In the genomic region with DNA sequence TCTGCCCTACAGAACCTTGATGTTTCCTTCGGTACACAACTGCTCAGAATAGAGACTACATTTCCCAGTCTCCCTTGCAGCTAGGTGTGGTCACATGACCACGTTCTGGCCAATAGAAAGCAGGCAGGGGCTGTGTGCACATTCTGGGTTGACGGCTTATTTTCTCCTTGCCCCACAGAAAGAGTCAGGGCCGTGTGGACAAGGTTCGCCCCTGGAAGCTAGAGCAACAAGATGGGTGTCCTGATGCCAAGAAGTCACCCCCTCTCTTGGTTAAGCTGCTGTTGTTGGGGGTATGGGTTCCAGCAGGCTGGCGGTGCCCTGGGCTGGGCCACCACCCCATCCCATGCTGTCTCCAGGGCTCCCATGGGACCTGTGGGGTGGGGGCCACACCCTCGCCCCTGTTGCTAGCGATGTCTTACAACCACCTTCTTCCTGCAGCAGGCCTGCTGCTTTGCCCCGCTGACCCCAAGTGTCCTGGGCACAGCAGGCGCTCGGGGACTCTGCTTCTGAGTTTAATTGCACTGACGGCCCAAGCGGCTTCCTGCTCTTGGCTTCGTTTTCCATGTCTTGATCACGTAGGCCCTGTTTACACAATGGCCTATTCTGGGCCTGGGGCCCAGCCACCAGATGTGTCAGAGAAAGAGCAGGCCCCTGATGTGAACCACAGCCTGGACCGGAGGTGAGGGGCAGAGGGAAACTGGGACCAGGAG, we compare ENCODE assay signal across 8 cellular contexts. TPM values are rescaled to one million over a fixed set of nuclear protein-coding genes. Genes with fewer than 3 reads are reported as not detected.
DNase-seq lines count a peak whose midpoint lies in the region; ATAC-seq, FAIRE-seq and TF ChIP-seq lines count a peak whose summit lies in the region.

No MANE protein-coding gene starts in this region.

- H4K20me1 ChIP-seq in DOHH2 (ENCODE audit: control insufficient read depth, insufficient read depth, low read depth, low read length): no peaks in the 10 kb centered on the region
- no peaks in the 10 kb centered on the region for H4K20me1 ChIP-seq in keratinocyte (ENCODE audit: control insufficient read depth, extremely low read depth, insufficient read depth, low read length)

- H3K36me3 ChIP-seq in DOHH2 (ENCODE audit: control insufficient read depth, low read length) (no peaks in the 10 kb centered on the region), keratinocyte (ENCODE audit: control insufficient read depth in 2 of 2, extremely low read depth in 1 of 2, insufficient read depth in 2 of 2, low read length in 2 of 2) (no peaks in the 10 kb centered on the region)

- FAIRE-seq in keratinocyte (lab: Jason Lieb, UNC): peak; percentile 97

- H3K4me3 Mint-ChIP-seq in T-helper 17 cell: no peak overlapping the region

- H3K27me3 ChIP-seq in DOHH2 (ENCODE audit: control insufficient read depth, low read length) (no peaks in the 10 kb centered on the region), keratinocyte (ENCODE audit: control insufficient read depth, extremely low read depth, insufficient read depth, low read length) (no peaks in the 10 kb centered on the region)

- peaks cover 6% of the 10 kb centered on the region for H3K27me3 Mint-ChIP-seq in T-helper 17 cell

- H3K79me2 ChIP-seq in DOHH2 (ENCODE audit: control insufficient read depth, low read length) (no peaks in the 10 kb centered on the region), keratinocyte (ENCODE audit: control insufficient read depth, insufficient read depth, low read length) (no peaks in the 10 kb centered on the region)

- no peaks in the 10 kb centered on the region for H3F3A ChIP-seq in DOHH2 (ENCODE audit: control insufficient read depth, insufficient read depth)

- peak overlapping the region; percentile 27 for H3K4me2 ChIP-seq in DOHH2 (ENCODE audit: low read length)
- H3K4me2 ChIP-seq in keratinocyte (ENCODE audit: control insufficient read depth, extremely low read depth, insufficient read depth, low read depth, low read length): no peak overlapping the region

- dilution Hi-C loops in keratinocyte (cut with MboI; ENCODE audit: extremely low pct_ligation_motif_present, low sequenced_read_pairs): no loop called here

- no peak overlapping the region for H2AFZ ChIP-seq in keratinocyte (ENCODE audit: control insufficient read depth, low read length)

- H3K9ac ChIP-seq in keratinocyte (ENCODE audit: control insufficient read depth, extremely low read depth, insufficient read depth, low read length): no peak overlapping the region

- no peaks in the 10 kb centered on the region for H3K9me3 ChIP-seq in DOHH2 (ENCODE audit: control insufficient read depth, insufficient read depth, low read length)
- H3K9me3 ChIP-seq in T-helper 17 cell (ENCODE audit: control insufficient read depth, low read length, poor library complexity, severe bottlenecking): no peaks in the 10 kb centered on the region
- no peaks in the 10 kb centered on the region for H3K9me3 ChIP-seq in keratinocyte (ENCODE audit: control insufficient read depth, low read depth, low read length)

- TF ChIP-seq CTCF in DOHH2 (IDR thresholded peaks at IDR 0.05; ENCODE audit: low read depth, low read length, poor library complexity, severe bottlenecking) (no peak), keratinocyte (optimal IDR thresholded peaks at IDR 0.05 in 1 of 3, IDR thresholded peaks at IDR 0.05 in 1 of 3, conservative IDR thresholded peaks at IDR 0.05 in 1 of 3; ENCODE audit: extremely low read depth in 1 of 3, insufficient read depth in 2 of 3, low read length in 3 of 3) (no peak)

- H3K4me1 ChIP-seq in DOHH2 (ENCODE audit: control insufficient read depth, low read length): peaks cover 17% of the 10 kb centered on the region
- peaks cover 16% of the 10 kb centered on the region for H3K4me1 ChIP-seq in keratinocyte (ENCODE audit: control insufficient read depth, extremely low read depth, insufficient read depth, low read length)

- H3K4me1 Mint-ChIP-seq in T-helper 17 cell: peaks cover 4% of the 10 kb centered on the region

- no peak overlapping the region for H3K27ac Mint-ChIP-seq in T-helper 17 cell

- peak; percentile 83 for ATAC-seq in T-helper 17 cell

- H3K36me3 Mint-ChIP-seq in T-helper 17 cell (ENCODE audit: low read depth): peaks cover 2% of the 10 kb centered on the region

- H3K9me1 ChIP-seq in keratinocyte (ENCODE audit: control insufficient read depth, extremely low read depth, insufficient read depth, low read length): no peaks in the 10 kb centered on the region

- no peaks in the 10 kb centered on the region for H3K9me2 ChIP-seq in DOHH2 (replicated peaks; ENCODE audit: control insufficient read depth, low read length)

- H3K27ac ChIP-seq in DOHH2 (ENCODE audit: low read depth, low read length): no peak overlapping the region
- H3K27ac ChIP-seq in keratinocyte (ENCODE audit: control insufficient read depth, insufficient read depth, low read length): no peak overlapping the region

- H3K4me3 ChIP-seq in DOHH2 (ENCODE audit: low read length) (peak overlapping the region; percentile 7; the same call in 1 of the 2 replicates), keratinocyte (ENCODE audit: control insufficient read depth in 2 of 3, extremely low read depth in 1 of 3, insufficient read depth in 2 of 3, low read depth in 1 of 3, low read length in 3 of 3) (no peak overlapping the region)

- DNase-seq in GOT3 (lab: John Stamatoyannopoulos, UW) (peak; percentile 51), NCI-H1092 (lab: John Stamatoyannopoulos, UW) (peak; percentile 88), T-helper 17 cell (peak in 1 of 3 donors; percentile 26), cerebellar cortex (ENCODE audit: low spot score) (peak; percentile 92), keratinocyte (ENCODE audit: low read depth, low spot score) (no peak), mesenteric fat pad (ENCODE audit: low spot score) (no peak)
- DNase-seq in stimulated activated CD4-positive, alpha-beta T cell treated with anti-CD3 and anti-CD28 coated beads, Interleukin-12 subunit alpha, Interleukin-12 subunit beta, amount 100 ng/mL, for 24 hours (ENCODE audit: low read depth in 2 of 2): peak; percentile 13 to 36

RNA-seq across cellular contexts. Expression of gene ABTB1, which starts 24.9 kb away (rescaled TPM):
- total RNA-seq in T-helper 17 cell (10 to 100 TPM; 88.6 to 95.2 TPM), mesenteric fat pad (34.8 TPM)
- 11.6 to 15.2 TPM (median 13.7 TPM) in 3 replicates for polyA plus RNA-seq in keratinocyte
- polyA plus RNA-seq in keratinocyte (2011; ENCODE audit: low read depth): 7.0 TPM
- polyA plus RNA-seq in keratinocyte (2011; cell fraction: cytosol; rRNA removed): 5.4 and 12.1 TPM in 2 replicates
- 34.4 and 39.2 TPM in 2 replicates for polyA plus RNA-seq in keratinocyte (2011; cell fraction: nucleus; rRNA removed)
- polyA plus RNA-seq in keratinocyte (2012; ENCODE audit: low replicate concordance): 11.3 and 11.7 TPM in 2 replicates
- 12.9 to 26.2 TPM (median 19.6 TPM) in 3 replicates for polyA minus RNA-seq in keratinocyte
- polyA minus RNA-seq in keratinocyte (2011; cell fraction: cytosol; rRNA and poly(A)+ RNA removed): 18.6 TPM
- 8.8 and 11.6 TPM in 2 replicates for polyA minus RNA-seq in keratinocyte (2011; cell fraction: nucleus; rRNA and poly(A)+ RNA removed)

Comparison
In these comparisons a context has a peak if more than half of its experiments do, and no peak if none do; other contexts are left out.
1. DNase-seq: peak in GOT3 (single experiment), NCI-H1092 (single experiment), cerebellar cortex (single experiment) and stimulated activated CD4-positive, alpha-beta T cell treated with anti-CD3 and anti-CD28 coated beads, Interleukin-12 subunit alpha, Interleukin-12 subunit beta, amount 100 ng/mL, for 24 hours (2 of 2); none in keratinocyte (single experiment) and mesenteric fat pad (single experiment).